ENCODE assay signal across 20 cellular contexts in genomic region chr15:101112336-101113113, GRCh38.
DNase-seq lines count a peak whose midpoint lies in the region; TF ChIP-seq lines count a peak whose summit lies in the region.
"Had no signal": no experiment of that assay in that cellular context is flagged by ENCODE, and none has a peak within 500 bp of the region (broad histone marks: within the 10 kb centered on the region; RNA-seq: fewer than 3 reads in every experiment).

No MANE protein-coding gene starts in this region.

- no peaks in the 10 kb centered on the region for H3K27me3 Mint-ChIP-seq in neural crest cell (ENCODE audit: low read depth)
- H3K27me3 Mint-ChIP-seq in activated CD4-positive, alpha-beta memory T cell treated with anti-CD3 and anti-CD28 coated beads for 36 hours = no peaks in the 10 kb centered on the region
- H3K27me3 Mint-ChIP-seq: activated CD4-positive, alpha-beta T cell treated with anti-CD3 and anti-CD28 coated beads, Interleukin-2, amount 10 ng/mL, durations not matched to agents 7 days and 5 days had no signal

- TF ChIP-seq CTCF in Loucy (conservative IDR thresholded peaks at IDR 0.05; ENCODE audit: low read length) = no peak
- no peak for TF ChIP-seq CTCF in neural crest cell (conservative IDR thresholded peaks at IDR 0.05)

- no peaks in the 10 kb centered on the region for H3K27me3 ChIP-seq in Loucy (ENCODE audit: insufficient read depth, low read length, poor library complexity, severe bottlenecking)
- H3K27me3 ChIP-seq: adrenal gland, cardiac muscle cell had no signal

- POLR2A ChIA-PET in activated CD4-positive, alpha-beta memory T cell treated with anti-CD3 and anti-CD28 coated beads for 36 hours (lab: Charles Lee) = no interaction called here

- H3K79me2 ChIP-seq in Loucy (ENCODE audit: insufficient read depth, low read length) = no peaks in the 10 kb centered on the region

- no peak overlapping the region for H3K4me2 ChIP-seq in Loucy (ENCODE audit: low read depth, low read length, poor library complexity, severe bottlenecking)

- no peaks in the 10 kb centered on the region for H3K9me3 ChIP-seq in Loucy (ENCODE audit: insufficient read depth, low read depth, low read length)
- H3K9me3 ChIP-seq: adrenal gland, neutrophil had no signal

- no peaks in the 10 kb centered on the region for H3K9me3 Mint-ChIP-seq in neural crest cell
- H3K9me3 Mint-ChIP-seq in activated CD4-positive, alpha-beta memory T cell treated with anti-CD3 and anti-CD28 coated beads for 36 hours = no peaks in the 10 kb centered on the region
- H3K9me3 Mint-ChIP-seq: activated CD4-positive, alpha-beta T cell treated with anti-CD3 and anti-CD28 coated beads, Interleukin-2, amount 10 ng/mL, durations not matched to agents 7 days and 5 days; T-helper 1 cell treated with Interleukin-12 subunit alpha and Interleukin-12 subunit beta and Interleukin-4 antibody, amounts not matched to agents 30 μg/mL and 1 μg/mL, for 36 hours had no signal

- H2AFZ ChIP-seq in Loucy (ENCODE audit: low read length) = no peak overlapping the region

- peak overlapping the region; percentile 20 for H3K4me3 Mint-ChIP-seq in neural crest cell
- no peak overlapping the region for H3K4me3 Mint-ChIP-seq in activated CD4-positive, alpha-beta memory T cell treated with anti-CD3 and anti-CD28 coated beads for 36 hours
- H3K4me3 Mint-ChIP-seq: activated CD4-positive, alpha-beta T cell treated with anti-CD3 and anti-CD28 coated beads, Interleukin-2, amount 10 ng/mL, durations not matched to agents 7 days and 5 days; T-helper 1 cell treated with Interleukin-12 subunit alpha and Interleukin-12 subunit beta and Interleukin-4 antibody, amounts not matched to agents 30 μg/mL and 1 μg/mL, for 36 hours had no signal

- H3K36me3 ChIP-seq in Loucy (ENCODE audit: insufficient read depth, low read length) = no peaks in the 10 kb centered on the region
- H3K36me3 ChIP-seq: adrenal gland, cardiac muscle cell, neutrophil had no signal

- H3K4me1 Mint-ChIP-seq in neural crest cell = peaks cover 57% of the 10 kb centered on the region
- peaks cover 6% of the 10 kb centered on the region for H3K4me1 Mint-ChIP-seq in activated CD4-positive, alpha-beta memory T cell treated with anti-CD3 and anti-CD28 coated beads for 36 hours (ENCODE audit: low read depth)

- no peaks in the 10 kb centered on the region for H3K9me2 ChIP-seq in Loucy (replicated peaks; ENCODE audit: low read depth, low read length)

- peak in 2 of 3 experiments; percentile 49 to 74 for DNase-seq in NCI-H1417 (lab: John Stamatoyannopoulos, UW)
- no peak for DNase-seq in NCI-H1417 treated with DMSO at 0.1 percent for 48 hours (lab: John Stamatoyannopoulos, UW)
- DNase-seq in ecto neural progenitor cell (ENCODE audit: low spot score) = peak; percentile 40
- DNase-seq in neural crest cell (ENCODE audit: low read depth, low spot score) = no peak
- DNase-seq in activated CD4-positive, alpha-beta memory T cell treated with anti-CD3 and anti-CD28 coated beads for 36 hours = no peak
- DNase-seq in NCI-H526 (lab: John Stamatoyannopoulos, UW) = no peak
- no peak for DNase-seq in DMS79 (lab: John Stamatoyannopoulos, UW)
- DNase-seq: activated CD4-positive, alpha-beta T cell treated with anti-CD3 and anti-CD28 coated beads, Interleukin-2, amount 10 ng/mL, durations not matched to agents 7 days and 5 days; activated CD8-positive, alpha-beta memory T cell treated with anti-CD3 and anti-CD28 coated beads, Interleukin-2, amount 50 U/mL, for 48 hours; activated effector memory CD4-positive, alpha-beta T cell treated with Interleukin-2 at 50 U/mL for 16 hours; adrenal gland; foreskin melanocyte; NCI-H1436 treated with DMSO at 0.1 percent for 48 hours; OCI-M1; SIG-M5; substantia nigra had no signal

- H3F3A ChIP-seq in Loucy (ENCODE audit: low read depth) = no peaks in the 10 kb centered on the region

- CTCF ChIA-PET in activated CD4-positive, alpha-beta memory T cell treated with anti-CD3 and anti-CD28 coated beads for 36 hours (lab: Charles Lee) = interaction anchor here (1.1 kb wide), 1 partner anchor 146 kb away, joined by 3 read pairs; no protein-coding TSS in a partner anchor

- no peaks in the 10 kb centered on the region for H3K36me3 Mint-ChIP-seq in neural crest cell (ENCODE audit: low read depth)
- H3K36me3 Mint-ChIP-seq in activated CD4-positive, alpha-beta memory T cell treated with anti-CD3 and anti-CD28 coated beads for 36 hours = no peaks in the 10 kb centered on the region

- no peak overlapping the region for H3K4me3 ChIP-seq in Loucy (ENCODE audit: low read length, poor library complexity, severe bottlenecking)
- H3K4me3 ChIP-seq: adrenal gland, cardiac muscle cell had no signal

- peaks cover 20% of the 10 kb centered on the region for H3K4me1 ChIP-seq in Loucy (ENCODE audit: insufficient read depth, low read length, poor library complexity, severe bottlenecking)

- H3K9ac ChIP-seq in Loucy (ENCODE audit: low read depth, low read length, poor library complexity, severe bottlenecking) = peak overlapping the region; percentile 21

- no peaks in the 10 kb centered on the region for H4K20me1 ChIP-seq in Loucy (ENCODE audit: insufficient read depth, low read length, poor library complexity, severe bottlenecking)

- H3K27ac Mint-ChIP-seq in neural crest cell (ENCODE audit: unreplicated experiment) = peak overlapping the region; percentile 85
- H3K27ac Mint-ChIP-seq in activated CD4-positive, alpha-beta memory T cell treated with anti-CD3 and anti-CD28 coated beads for 36 hours = no peak overlapping the region
- H3K27ac Mint-ChIP-seq: activated CD4-positive, alpha-beta T cell treated with anti-CD3 and anti-CD28 coated beads, Interleukin-2, amount 10 ng/mL, durations not matched to agents 7 days and 5 days; T-helper 1 cell treated with Interleukin-12 subunit alpha and Interleukin-12 subunit beta and Interleukin-4 antibody, amounts not matched to agents 30 μg/mL and 1 μg/mL, for 36 hours had no signal

- intact Hi-C loops in activated CD4-positive, alpha-beta memory T cell treated with anti-CD3 and anti-CD28 coated beads for 36 hours (cut with micrococcal nuclease) = no loop called here

Comparison
In these comparisons a context has a peak if more than half of its experiments do, and no peak if none do; other contexts are left out.
1. DNase-seq: peak in NCI-H1417 (2 of 3) and ecto neural progenitor cell (single experiment); none in NCI-H1417 treated with DMSO at 0.1 percent for 48 hours (single experiment), neural crest cell (single experiment), activated CD4-positive, alpha-beta memory T cell treated with anti-CD3 and anti-CD28 coated beads for 36 hours (single experiment), NCI-H526 (0 of 2) and DMS79 (single experiment).